In genomic region chr3:124747111-124747981, GRCh38 we compare ENCODE assay signal across 26 cellular contexts. TPM values are rescaled to one million over a fixed set of nuclear protein-coding genes. Genes with fewer than 3 reads are reported as not detected.
DNase-seq lines count a peak whose midpoint lies in the region; ATAC-seq and TF ChIP-seq lines count a peak whose summit lies in the region.
"Had no signal": no experiment of that assay in that cellular context is flagged by ENCODE, and none has a peak within 500 bp of the region (broad histone marks: within the 10 kb centered on the region; RNA-seq: fewer than 3 reads in every experiment).

No MANE protein-coding gene starts in this region.

- TF ChIP-seq CTCF in DND-41 (IDR thresholded peaks at IDR 0.05; ENCODE audit: borderline replicate concordance, extremely low read depth, low read length, poor library complexity, severe bottlenecking): no peak
- TF ChIP-seq CTCF in GM23338 (conservative IDR thresholded peaks at IDR 0.05; ENCODE audit: low read depth in 2 of 2): peak in 1 of 2 experiments; percentile 43; a peak in 2 of 4 replicates
- peak; percentile 41; the same call in 1 of the 2 replicates for TF ChIP-seq CTCF in WERI-Rb-1 (IDR thresholded peaks at IDR 0.05; ENCODE audit: low read depth, low read length)
- TF ChIP-seq CTCF in lower lobe of right lung (IDR thresholded peaks at IDR 0.05): no peak

- H3K27me3 ChIP-seq in DND-41 (ENCODE audit: insufficient read depth, low read length, poor library complexity): no peaks in the 10 kb centered on the region
- no peaks in the 10 kb centered on the region for H3K27me3 ChIP-seq in GM23338 (ENCODE audit: insufficient read depth)
- no peaks in the 10 kb centered on the region for H3K27me3 ChIP-seq in WERI-Rb-1 (ENCODE audit: insufficient read depth, low read depth, severe bottlenecking)
- H3K27me3 ChIP-seq in lower lobe of right lung (ENCODE audit: low read depth): no peaks in the 10 kb centered on the region
- no peaks in the 10 kb centered on the region for H3K27me3 ChIP-seq in SJCRH30
- no peaks in the 10 kb centered on the region for H3K27me3 ChIP-seq in MG63
- H3K27me3 ChIP-seq: BLaER1 treated with 17β-estradiol and CSF1 and Interleukin-3, amounts not matched to agents 10 nM and 100 nM; tibial artery had no signal

- H3K9me3 ChIP-seq in DND-41 (ENCODE audit: insufficient read depth, low read length, severe bottlenecking) (peaks cover 3% of the 10 kb centered on the region), WERI-Rb-1 (ENCODE audit: severe bottlenecking) (no peaks in the 10 kb centered on the region), lower lobe of right lung (no peaks in the 10 kb centered on the region), SJCRH30 (replicated peaks) (no peaks in the 10 kb centered on the region), MG63 (no peaks in the 10 kb centered on the region)
- H3K9me3 ChIP-seq: Caco-2, gastroesophageal sphincter, prostate gland, tibial artery had no signal

- H3K4me3 Mint-ChIP-seq in GM23338: no peak overlapping the region
- H3K4me3 Mint-ChIP-seq: activated CD4-positive, alpha-beta memory T cell treated with anti-CD3 and anti-CD28 coated beads for 36 hours; activated naive CD4-positive, alpha-beta T cell treated with anti-CD3 and anti-CD28 coated beads, Interleukin-2, amount 50 U/mL, for 24 hours; natural killer cell; T-helper 1 cell treated with Interleukin-12 subunit alpha and Interleukin-12 subunit beta and Interleukin-4 antibody, amounts not matched to agents 30 μg/mL and 1 μg/mL, for 36 hours had no signal

- H3K9ac ChIP-seq in DND-41 (ENCODE audit: low read depth, low read length): no peak overlapping the region
- H3K9ac ChIP-seq: BLaER1 treated with 17β-estradiol and CSF1 and Interleukin-3, amounts not matched to agents 10 nM and 100 nM had no signal

- intact Hi-C loops in lower lobe of right lung (cut with DNase I): no loop called here

- DNase-seq in DND-41 (no peak), GM23338 (ENCODE audit: low spot score) (no peak), WERI-Rb-1 (no peak), lower lobe of right lung (no peak), SJCRH30 (no peak), MG63 (no peak)
- DNase-seq: activated CD4-positive, alpha-beta memory T cell treated with anti-CD3 and anti-CD28 coated beads for 36 hours; Caco-2; H7; natural killer cell; NCI-H1417 treated with DMSO at 0.1 percent for 48 hours; NCI-H2081 treated with DMSO at 0.1 percent for 48 hours; NCI-H82; nucleus accumbens; RPMI8226; stimulated activated CD8-positive, alpha-beta memory T cell treated with anti-CD3 and anti-CD28 coated beads, Interleukin-4, amount 100 ng/mL, for 48 hours; tibial artery had no signal

- H3K4me2 ChIP-seq in DND-41 (ENCODE audit: insufficient read depth, low read length) (no peak overlapping the region), GM23338 (no peak overlapping the region)
- H3K4me2 ChIP-seq: BLaER1 treated with 17β-estradiol and CSF1 and Interleukin-3, amounts not matched to agents 10 nM and 100 nM had no signal

- ATAC-seq in DND-41 (ENCODE audit: insufficient read depth, low read depth) (0 out of 3 replicates have a peak, but pooled peaks have one; percentile 36), GM23338 (peak; percentile 45), lower lobe of right lung (peak; percentile 21 to 51), GM18498 (IDR thresholded peaks at IDR 0.05; ENCODE audit: unreplicated experiment) (no peak)
- ATAC-seq: activated CD4-positive, CD25-positive, alpha-beta regulatory T cell treated with anti-CD3 and anti-CD28 coated beads, Interleukin-2, amount 50 U/mL, for 24 hours; gastroesophageal sphincter; natural killer cell; sciatic nerve had no signal

- peaks cover 11% of the 10 kb centered on the region for H3K4me1 Mint-ChIP-seq in GM23338
- H3K4me1 Mint-ChIP-seq: activated naive CD4-positive, alpha-beta T cell treated with anti-CD3 and anti-CD28 coated beads, Interleukin-2, amount 50 U/mL, for 24 hours; natural killer cell had no signal

- no peak overlapping the region for H3K27ac Mint-ChIP-seq in GM23338
- H3K27ac Mint-ChIP-seq: activated CD4-positive, alpha-beta memory T cell treated with anti-CD3 and anti-CD28 coated beads for 36 hours; activated naive CD4-positive, alpha-beta T cell treated with anti-CD3 and anti-CD28 coated beads, Interleukin-2, amount 50 U/mL, for 24 hours; activated T-helper 2 cell treated with anti-CD3 and anti-CD28 coated beads, Interferon-gamma antibody, Interleukin-2, Interleukin-4, amounts not matched to agents 10 μg/mL and 5 μg/mL and 100 μg/mL, durations not matched to agents 14 hours and 24 hours and 36 hours; natural killer cell; T-helper 1 cell treated with Interleukin-12 subunit alpha and Interleukin-12 subunit beta and Interleukin-4 antibody, amounts not matched to agents 30 μg/mL and 1 μg/mL, for 36 hours had no signal

- peaks cover 46% of the 10 kb centered on the region for H3K36me3 ChIP-seq in DND-41 (ENCODE audit: insufficient read depth, low read length)
- peaks cover 25% of the 10 kb centered on the region for H3K36me3 ChIP-seq in GM23338 (ENCODE audit: insufficient read depth)
- peaks cover 35% of the 10 kb centered on the region for H3K36me3 ChIP-seq in WERI-Rb-1
- H3K36me3 ChIP-seq in lower lobe of right lung: peaks cover 44% of the 10 kb centered on the region
- H3K36me3 ChIP-seq in SJCRH30: peaks cover 41% of the 10 kb centered on the region
- H3K36me3 ChIP-seq in MG63: peaks cover 38% of the 10 kb centered on the region
- H3K36me3 ChIP-seq: prostate gland had no signal

- H3K27ac ChIP-seq in DND-41 (ENCODE audit: low read length): no peak overlapping the region
- no peak overlapping the region for H3K27ac ChIP-seq in GM23338 (ENCODE audit: low read depth)
- H3K27ac ChIP-seq in WERI-Rb-1: no peak overlapping the region
- no peak overlapping the region for H3K27ac ChIP-seq in lower lobe of right lung
- H3K27ac ChIP-seq in SJCRH30: no peak overlapping the region
- H3K27ac ChIP-seq: BLaER1 treated with 17β-estradiol and CSF1 and Interleukin-3, amounts not matched to agents 10 nM and 100 nM; gastroesophageal sphincter; prostate gland; tibial artery had no signal

- peaks cover 60% of the 10 kb centered on the region for H3K36me3 Mint-ChIP-seq in GM23338 (ENCODE audit: low read depth)
- H3K36me3 Mint-ChIP-seq: natural killer cell had no signal

- peaks cover 3% of the 10 kb centered on the region; the same call in 1 of the 2 replicates for H3K9me2 ChIP-seq in GM23338 (ENCODE audit: insufficient read depth)

- peaks cover 16% of the 10 kb centered on the region; the same call in 2 of the 3 replicates for H3K9me3 Mint-ChIP-seq in GM23338
- H3K9me3 Mint-ChIP-seq: activated CD4-positive, alpha-beta memory T cell treated with anti-CD3 and anti-CD28 coated beads for 36 hours; activated naive CD4-positive, alpha-beta T cell treated with anti-CD3 and anti-CD28 coated beads, Interleukin-2, amount 50 U/mL, for 24 hours; activated T-helper 2 cell treated with anti-CD3 and anti-CD28 coated beads, Interferon-gamma antibody, Interleukin-2, Interleukin-4, amounts not matched to agents 10 μg/mL and 5 μg/mL and 100 μg/mL, durations not matched to agents 14 hours and 24 hours and 36 hours; natural killer cell; T-helper 1 cell treated with Interleukin-12 subunit alpha and Interleukin-12 subunit beta and Interleukin-4 antibody, amounts not matched to agents 30 μg/mL and 1 μg/mL, for 36 hours had no signal

- H3F3A ChIP-seq in GM23338 (replicated peaks; ENCODE audit: low read depth): peaks cover 11% of the 10 kb centered on the region

- H3K4me1 ChIP-seq in DND-41 (ENCODE audit: insufficient read depth, low read length) (no peaks in the 10 kb centered on the region), GM23338 (ENCODE audit: insufficient read depth) (peaks cover 6% of the 10 kb centered on the region), lower lobe of right lung (no peaks in the 10 kb centered on the region), SJCRH30 (no peaks in the 10 kb centered on the region)
- H3K4me1 ChIP-seq: BLaER1 treated with 17β-estradiol and CSF1 and Interleukin-3, amounts not matched to agents 10 nM and 100 nM; gastroesophageal sphincter; prostate gland; tibial artery had no signal

- H2AFZ ChIP-seq in DND-41 (ENCODE audit: low read depth, low read length) (no peak overlapping the region), GM23338 (no peak overlapping the region)

- H3K79me2 ChIP-seq in DND-41 (ENCODE audit: insufficient read depth, low read length) (no peaks in the 10 kb centered on the region), GM23338 (replicated peaks; ENCODE audit: insufficient read depth) (no peaks in the 10 kb centered on the region)

- peaks cover 11% of the 10 kb centered on the region for H3K27me3 Mint-ChIP-seq in GM23338 (ENCODE audit: insufficient read depth, low read depth, poor library complexity)
- H3K27me3 Mint-ChIP-seq: activated CD4-positive, alpha-beta memory T cell treated with anti-CD3 and anti-CD28 coated beads for 36 hours; activated naive CD4-positive, alpha-beta T cell treated with anti-CD3 and anti-CD28 coated beads, Interleukin-2, amount 50 U/mL, for 24 hours had no signal

- H3K4me3 ChIP-seq in DND-41 (ENCODE audit: low read depth in 1 of 2, low read length in 2 of 2) (no peak overlapping the region), GM23338 (no peak overlapping the region), WERI-Rb-1 (ENCODE audit: low read depth, low read length) (no peak overlapping the region), lower lobe of right lung (no peak overlapping the region), SJCRH30 (no peak overlapping the region), MG63 (no peak overlapping the region)
- H3K4me3 ChIP-seq: BLaER1 treated with 17β-estradiol and CSF1 and Interleukin-3, amounts not matched to agents 10 nM and 100 nM; gastroesophageal sphincter; prostate gland; tibial artery had no signal

- H4K20me1 ChIP-seq in DND-41 (ENCODE audit: insufficient read depth, low read length): no peaks in the 10 kb centered on the region; the same call in 1 of the 2 replicates
- peaks cover 4% of the 10 kb centered on the region; the same call in 1 of the 2 replicates for H4K20me1 ChIP-seq in GM23338 (replicated peaks; ENCODE audit: insufficient read depth)

TF ChIP-seq in GM23338, 12 proteins besides CTCF, POLR2A, EP300 and RAD21 (continues in another document):
- TF ChIP-seq EZH2 (IDR thresholded peaks at IDR 0.05; ENCODE audit: low read depth, unreplicated experiment) (no peak), ZNF114 (CRISPR knock-in tag; IDR thresholded peaks at IDR 0.05) (no peak)

RNA-seq across cellular contexts. Expression of gene UMPS, which starts 17.1 kb away (rescaled TPM):
- 48.8 and 50.9 TPM in 2 replicates for total RNA-seq in GM23338 (2014; rRNA removed; shearing (Covaris generic))
- 40.2 and 44.1 TPM in 2 replicates for polyA plus RNA-seq in GM23338 (2016; fragmentation: Nextera tagmentation; extraction: Ambion mirVana)
- total RNA-seq in lower lobe of right lung: 27.8 TPM
- 50.4 and 62.9 TPM in 2 replicates for total RNA-seq in SJCRH30 (2014; rRNA removed; shearing (Covaris generic))
- 50.0 and 56.7 TPM in 2 replicates for total RNA-seq in MG63 (2014; rRNA removed; shearing (Covaris generic); ENCODE audit: low replicate concordance)
